In genomic region chr4:74206088-74206826, GRCh38 we compare ENCODE assay signal across 8 cellular contexts. TPM values are rescaled to one million over a fixed set of nuclear protein-coding genes. Genes with fewer than 3 reads are reported as not detected.
DNase-seq lines count a peak whose midpoint lies in the region; ATAC-seq, FAIRE-seq and TF ChIP-seq lines count a peak whose summit lies in the region.

No MANE protein-coding gene starts in this region.

- TF ChIP-seq CTCF in D721Med (IDR thresholded peaks at IDR 0.05; ENCODE audit: insufficient read depth, missing control alignments): no peak

- ATAC-seq in GM21381 (IDR thresholded peaks at IDR 0.05; ENCODE audit: unreplicated experiment) (peak; percentile 79), HG03565 (IDR thresholded peaks at IDR 0.05; ENCODE audit: unreplicated experiment) (peak; percentile 88), aorta (ENCODE audit: low FRiP score) (peak; percentile 62)

- 4 to 5% methylated on average over 3 of the region's 3 CpGs for WGBS in aorta, 2 donors

- peak overlapping the region in 1 of 2 donors; percentile 54 for H3K27ac ChIP-seq in aorta (ENCODE audit: low read depth in 1 of 2, low read length in 2 of 2)

- H3K4me3 ChIP-seq in aorta (ENCODE audit: low read length in 2 of 2): no peak overlapping the region

- intact Hi-C loops in aorta (cut with DNase I): no loop called here

- H3K36me3 ChIP-seq in aorta (ENCODE audit: control insufficient read depth in 1 of 2, insufficient read depth in 2 of 2, low read length in 1 of 2): no peaks in the 10 kb centered on the region

- no peaks in the 10 kb centered on the region for H3K27me3 ChIP-seq in aorta (ENCODE audit: control insufficient read depth in 1 of 2, insufficient read depth in 2 of 2, low read length in 1 of 2)

- H3K9me3 ChIP-seq in aorta (ENCODE audit: control insufficient read depth, low read length): no peaks in the 10 kb centered on the region

- DNase-seq in ELR (ENCODE audit: low read depth) (peak; percentile 28), aorta (peak in 1 of 2 donors; percentile 55), D341Med (ENCODE audit: low spot score) (no peak), D721Med (ENCODE audit: insufficient read length, low spot score) (no peak), NCI-H446 treated with DMSO at 0.1 percent for 48 hours (lab: John Stamatoyannopoulos, UW) (no peak)

- H3K4me1 ChIP-seq in aorta (ENCODE audit: control insufficient read depth in 1 of 2, insufficient read depth in 2 of 2, low read length in 2 of 2): peaks cover 3 to 6% of the 10 kb centered on the region in 2 donors

- FAIRE-seq in colon (lab: Jason Lieb, UNC): peak; percentile 38
- no peak for FAIRE-seq in D721Med (lab: Jason Lieb, UNC)

RNA-seq across cellular contexts. Expression of gene MTHFD2L, which starts 48.3 kb away (rescaled TPM):
- total RNA-seq in aorta: 10 to 100 TPM; 13.7 to 13.8 TPM
- polyA plus RNA-seq in aorta: 10 to 100 TPM in 1 of 2 donors, 1 to 10 TPM in 1; 7.1 to 12.3 TPM
